8 cellular contexts compared by ENCODE assay signal in genomic region chr4:2416564-2417195, GRCh38. TPM values are rescaled to one million over a fixed set of nuclear protein-coding genes. Genes with fewer than 3 reads are reported as not detected.
DNase-seq lines count a peak whose midpoint lies in the region; ATAC-seq and TF ChIP-seq lines count a peak whose summit lies in the region.

No MANE protein-coding gene starts in this region.

- H3K27ac Mint-ChIP-seq in activated T-cell treated with anti-CD3 and anti-CD28 coated beads, Interleukin-2, amount 50 U/mL, for 72 hours = peak overlapping the region; percentile 62

- H3K27ac ChIP-seq in HUES64 (ENCODE audit: low read depth, low read length) (no peak overlapping the region), gastrocnemius medialis (peak overlapping the region in 1 of 4 donors; percentile 21)

- TF ChIP-seq CTCF in gastrocnemius medialis (IDR thresholded peaks at IDR 0.05 in 4 of 5, conservative IDR thresholded peaks at IDR 0.05 in 1 of 5) (no peak), GM10266 (IDR thresholded peaks at IDR 0.05; ENCODE audit: control insufficient read depth, insufficient read depth, low read depth, missing control alignments) (no peak)

- H3K4me1 ChIP-seq in HUES64 (ENCODE audit: insufficient read depth, low read length) (peaks cover 20% of the 10 kb centered on the region), gastrocnemius medialis (peaks cover 30 to 48% of the 10 kb centered on the region in 2 donors)

- H3K9ac ChIP-seq in HUES64 (ENCODE audit: low read depth, low read length) = no peak overlapping the region

- intact Hi-C loops in left cardiac atrium (cut with DNase I) (loop anchor here (10.0 kb wide), 2 partner anchors 152 to 172 kb away; partner anchors contain the start of genes HAUS3 (in 1 of the 2), MXD4 (in 1 of the 2) and POLN (in 1 of the 2)), gastrocnemius medialis (cut with DNase I; ENCODE audit: low total_unique reads) (loop anchor here (5.0 to 10.0 kb wide), 4 partner anchors 121 to 692 kb away; partner anchors contain the start of genes FAM193A, MXD4, TACC3 and TMEM129)

- in situ Hi-C loops in gastrocnemius medialis (cut with MboI; ENCODE audit: low sequenced_read_pairs in 4 of 4) = loop anchor here in 2 of 4 donors (25.0 kb wide), 1 partner anchor 179 kb away; the partner anchor contains the start of genes HAUS3 (in 2 of the 2) and POLN (in 2 of the 2)

- DNase-seq in activated T-cell treated with anti-CD3 and anti-CD28 coated beads, Interleukin-2, amount 50 U/mL, for 72 hours = peak; percentile 29 to 40
- peak; percentile 42 for DNase-seq in left cardiac atrium
- no peak for DNase-seq in gastrocnemius medialis
- no peak for DNase-seq in SK-N-DZ (ENCODE audit: low spot score)
- DNase-seq in NCI-H748 treated with DMSO at 0.1 percent for 48 hours (lab: John Stamatoyannopoulos, UW) = no peak
- DNase-seq in GM10266 (ENCODE audit: extremely low spot score) = no peak

- TF ChIP-seq POLR2A in gastrocnemius medialis (IDR thresholded peaks at IDR 0.05) = no peak

- H3K36me3 Mint-ChIP-seq in activated T-cell treated with anti-CD3 and anti-CD28 coated beads, Interleukin-2, amount 50 U/mL, for 72 hours (ENCODE audit: insufficient read depth in 2 of 2) = peaks cover 0 to 1% of the 10 kb centered on the region in 2 donors

- no peaks in the 10 kb centered on the region for H3K9me3 ChIP-seq in HUES64 (ENCODE audit: insufficient read depth, low read depth, low read length)
- H3K9me3 ChIP-seq in gastrocnemius medialis = no peaks in the 10 kb centered on the region

- H3K4me3 ChIP-seq in HUES64 (ENCODE audit: low read length) = peak overlapping the region; percentile 50
- H3K4me3 ChIP-seq in gastrocnemius medialis = peak overlapping the region; percentile 57 to 73 (median 64)

- H3K9me3 Mint-ChIP-seq in activated T-cell treated with anti-CD3 and anti-CD28 coated beads, Interleukin-2, amount 50 U/mL, for 72 hours = no peaks in the 10 kb centered on the region

- ATAC-seq in activated T-cell treated with anti-CD3 and anti-CD28 coated beads, Interleukin-2, amount 50 U/mL, for 72 hours (replicated peaks in 1 of 2) = no peak
- ATAC-seq in left cardiac atrium (no peak), gastrocnemius medialis (no peak), HG03432 (IDR thresholded peaks at IDR 0.05; ENCODE audit: unreplicated experiment) (no peak)

- peaks cover 56% of the 10 kb centered on the region for H3K4me1 Mint-ChIP-seq in activated T-cell treated with anti-CD3 and anti-CD28 coated beads, Interleukin-2, amount 50 U/mL, for 72 hours (ENCODE audit: low read depth)

- H3K4me3 Mint-ChIP-seq in activated T-cell treated with anti-CD3 and anti-CD28 coated beads, Interleukin-2, amount 50 U/mL, for 72 hours = peak overlapping the region; percentile 71 to 88

- peaks cover 47% of the 10 kb centered on the region for H3K27me3 Mint-ChIP-seq in activated T-cell treated with anti-CD3 and anti-CD28 coated beads, Interleukin-2, amount 50 U/mL, for 72 hours (ENCODE audit: low read depth)

- no peaks in the 10 kb centered on the region for H3K36me3 ChIP-seq in HUES64 (ENCODE audit: insufficient read depth, low read length)
- no peaks in the 10 kb centered on the region for H3K36me3 ChIP-seq in gastrocnemius medialis

- H3K27me3 ChIP-seq in HUES64 (ENCODE audit: insufficient read depth, low read length) = peaks cover 83% of the 10 kb centered on the region
- H3K27me3 ChIP-seq in gastrocnemius medialis = peaks cover 0 to 23% (median 10%) of the 10 kb centered on the region in 3 donors

- 2% methylated on average over 53 of the region's 53 CpGs for WGBS in HUES64

RNA-seq across cellular contexts. Expression of gene ZFYVE28, which starts 1.8 kb away (rescaled TPM):
- 0.50 TPM for polyA plus RNA-seq in HUES64 (2013, experiment 1 of 2)
- 0.44 TPM for polyA plus RNA-seq in HUES64 (2013, experiment 2 of 2)
- total RNA-seq in activated T-cell treated with anti-CD3 and anti-CD28 coated beads, Interleukin-2, amount 50 U/mL, for 72 hours = 10 to 100 TPM; 14.4 to 24.4 TPM
- 1 to 10 TPM; 5.2 to 7.2 TPM for total RNA-seq in left cardiac atrium
- total RNA-seq in gastrocnemius medialis = 1 to 10 TPM; 1.8 to 6.0 (median 3.4) TPM
- 0.77 TPM in 1 of 2 replicates, not detected in the other for polyA plus RNA-seq in SK-N-DZ (2014; cell fraction: cytosol; rRNA removed)
- 0.91 TPM in 1 of 2 replicates, not detected in the other for polyA plus RNA-seq in SK-N-DZ (2014; cell fraction: nucleus; rRNA removed)

RNA-seq across cellular contexts. Expression of gene CFAP99, which starts 2.1 kb away (rescaled TPM):
- not detected for polyA plus RNA-seq in HUES64 (2013, experiment 1 of 2)
- polyA plus RNA-seq in HUES64 (2013, experiment 2 of 2) = not detected
- total RNA-seq in activated T-cell treated with anti-CD3 and anti-CD28 coated beads, Interleukin-2, amount 50 U/mL, for 72 hours = not detected
- not detected for total RNA-seq in left cardiac atrium
- total RNA-seq in gastrocnemius medialis = not detected
- polyA plus RNA-seq in SK-N-DZ (2014; cell fraction: cytosol; rRNA removed) = not detected in 2 replicates
- not detected in 2 replicates for polyA plus RNA-seq in SK-N-DZ (2014; cell fraction: nucleus; rRNA removed)

RNA-seq across cellular contexts. Expression of gene RNF4, which starts 52.2 kb away (rescaled TPM):
- polyA plus RNA-seq in HUES64 (2013, experiment 1 of 2) = 61.2 TPM
- polyA plus RNA-seq in HUES64 (2013, experiment 2 of 2) = 65.6 TPM
- 10 to 100 TPM; 86.3 to 97.0 TPM for total RNA-seq in activated T-cell treated with anti-CD3 and anti-CD28 coated beads, Interleukin-2, amount 50 U/mL, for 72 hours
- total RNA-seq in left cardiac atrium = 10 to 100 TPM; 22.5 to 37.0 TPM
- total RNA-seq in gastrocnemius medialis = 10 to 100 TPM; 21.7 to 48.7 (median 34.7) TPM
- 40.6 and 63.2 TPM in 2 replicates for polyA plus RNA-seq in SK-N-DZ (2014; cell fraction: cytosol; rRNA removed)
- 31.6 and 34.1 TPM in 2 replicates for polyA plus RNA-seq in SK-N-DZ (2014; cell fraction: nucleus; rRNA removed)

Comparison
In these comparisons a context has a peak if more than half of its experiments do, and no peak if none do; other contexts are left out.
1. DNase-seq: peak in activated T-cell treated with anti-CD3 and anti-CD28 coated beads, Interleukin-2, amount 50 U/mL, for 72 hours (2 of 2) and left cardiac atrium (single experiment); none in gastrocnemius medialis (0 of 2), SK-N-DZ (single experiment), NCI-H748 treated with DMSO at 0.1 percent for 48 hours (single experiment) and GM10266 (single experiment).